ENCODE assay signal across 9 cellular contexts in the genomic region with DNA sequence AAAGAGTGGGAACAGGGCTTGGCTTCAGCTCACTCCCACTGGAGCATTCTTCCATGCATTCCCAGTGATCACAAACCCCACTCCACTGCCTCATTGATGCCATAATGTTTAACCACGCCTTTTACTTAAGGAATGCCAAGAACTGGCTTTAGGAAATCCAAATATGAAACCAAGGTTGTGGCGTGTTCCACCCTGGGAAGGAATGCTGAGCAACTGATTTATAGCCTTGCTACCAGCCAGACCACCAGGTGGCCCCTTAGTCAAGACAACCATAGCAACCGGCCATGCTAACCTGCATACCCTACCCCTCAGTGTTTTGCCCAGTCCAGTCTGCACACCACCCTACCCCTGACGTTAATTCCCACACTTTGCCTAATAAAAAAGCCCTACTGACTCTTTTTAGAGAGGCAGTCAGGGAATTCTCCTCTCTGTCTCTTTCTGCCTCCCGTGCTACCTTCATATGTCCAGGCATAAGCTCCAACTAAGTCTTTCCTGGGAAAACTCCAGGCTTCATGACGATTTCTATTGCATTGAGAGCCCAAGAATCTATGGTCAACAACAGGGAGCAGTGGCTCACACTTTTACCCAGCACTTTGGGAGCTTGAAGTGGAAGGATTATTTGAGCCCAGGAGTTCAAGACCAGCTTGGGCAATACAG. TPM values are rescaled to one million over a fixed set of nuclear protein-coding genes. Genes with fewer than 3 reads are reported as not detected.
DNase-seq lines count a peak whose midpoint lies in the region; ATAC-seq, FAIRE-seq and TF ChIP-seq lines count a peak whose summit lies in the region.
"Had no signal": no experiment of that assay in that cellular context is flagged by ENCODE, and none has a peak within 500 bp of the region (broad histone marks: within the 10 kb centered on the region; RNA-seq: fewer than 3 reads in every experiment).

No MANE protein-coding gene starts in this region.

- H4K20me1 ChIP-seq in K562 (replicated peaks; ENCODE audit: control insufficient read depth, insufficient read depth, low read length), result no peaks in the 10 kb centered on the region

- ATAC-seq in K562, result peak; percentile 77
- peak; percentile 68 for ATAC-seq in left colon
- ATAC-seq in GM19395 (IDR thresholded peaks at IDR 0.05; ENCODE audit: unreplicated experiment), result no peak
- no peak for ATAC-seq in activated T-helper 17 cell treated with anti-CD3 and anti-CD28 coated beads, Interleukin-2, amount 50 U/mL, for 72 hours (replicated peaks)
- no peak for ATAC-seq in GM21529 (IDR thresholded peaks at IDR 0.05; ENCODE audit: unreplicated experiment)

- no peak for TF ChIP-seq POLR2A in K562 (conservative IDR thresholded peaks at IDR 0.05)

- TF ChIP-seq EP300 in K562 (IDR thresholded peaks at IDR 0.05; ENCODE audit: low read length), result no peak

- H3K79me2 ChIP-seq in K562 (ENCODE audit: control insufficient read depth, insufficient read depth, low read length), result no peaks in the 10 kb centered on the region

- no peak overlapping the region for H3K4me3 ChIP-seq in K562
- no peak overlapping the region for H3K4me3 ChIP-seq in CD4-positive, alpha-beta memory T cell (ENCODE audit: low read length in 2 of 2)
- H3K4me3 ChIP-seq: SK-N-MC had no signal

- H3K27ac ChIP-seq in K562 (ENCODE audit: extremely low read depth, low read depth, low read length), result no peak overlapping the region; the same call in 2 of the 3 replicates
- H3K27ac ChIP-seq in CD4-positive, alpha-beta memory T cell (ENCODE audit: low read depth, low read length), result no peak overlapping the region
- H3K27ac ChIP-seq: SK-N-MC had no signal

- CTCF ChIA-PET in K562 (lab: Yijun Ruan, JAX; ENCODE audit: low intra/inter-chr PET ratio), result interaction anchor here (1.2 kb wide), 1 partner anchor 373 kb away, joined by 5 read pairs; no protein-coding TSS in a partner anchor
- CTCF ChIA-PET in CD4-positive, alpha-beta memory T cell (lab: Charles Lee; ENCODE audit: partially characterized antibody), result interaction anchor here (0.8 to 3.9 kb wide), 6 partner anchors 17 to 379 kb away, joined by 3 to 16 read pairs (median 6); no protein-coding TSS in a partner anchor

- no peak overlapping the region for H3K4me2 ChIP-seq in K562 (ENCODE audit: insufficient read depth, low read length)

- intact Hi-C loops in K562 (cut with micrococcal nuclease) (no loop called here), left colon (cut with DNase I, micrococcal nuclease) (loop anchor here in 1 of 2 donors (10.0 kb wide), 1 partner anchor 108 kb away; no protein-coding TSS in a partner anchor)
- intact Hi-C loops in CD4-positive, alpha-beta memory T cell (cut with micrococcal nuclease), result no loop called here

- no peaks in the 10 kb centered on the region for H3K9me1 ChIP-seq in K562 (ENCODE audit: control insufficient read depth, insufficient read depth, low read length)

- H3K9me3 Mint-ChIP-seq in CD4-positive, alpha-beta memory T cell, result no peaks in the 10 kb centered on the region
- H3K9me3 Mint-ChIP-seq in activated T-helper 17 cell treated with anti-CD3 and anti-CD28 coated beads, Interleukin-2, amount 50 U/mL, for 72 hours, result no peaks in the 10 kb centered on the region

- peaks cover 0 to 6% of the 10 kb centered on the region in 2 experiments; a peak in 4 of 5 replicates for H3K4me1 ChIP-seq in K562 (replicated peaks in 1 of 2; ENCODE audit: control insufficient read depth in 2 of 2, insufficient read depth in 2 of 2, low read length in 2 of 2)
- peaks cover 1% of the 10 kb centered on the region for H3K4me1 ChIP-seq in CD4-positive, alpha-beta memory T cell (ENCODE audit: insufficient read depth, low read length)

- in situ Hi-C loops in ACHN (cut with HindIII; ENCODE audit: low pct_ligation_motif_present, low pct_unique_long_range_greater_than_20kb, low sequenced_read_pairs), result no loop called here
- in situ Hi-C loops in K562 (cut with MboI), result no loop called here

- H3K9ac ChIP-seq in K562 (ENCODE audit: insufficient read depth in 1 of 2, low read depth in 2 of 2, low read length in 2 of 2), result no peak overlapping the region

- 10% methylated on average over 6 of the region's 6 CpGs for WGBS in K562 (ENCODE audit: insufficient coverage, low coverage, missing lambda C conversion rate)

- peak; percentile 67 for FAIRE-seq in K562 (lab: Jason Lieb, UNC)

- no peak overlapping the region for H3K4me3 Mint-ChIP-seq in CD4-positive, alpha-beta memory T cell
- no peak overlapping the region for H3K4me3 Mint-ChIP-seq in activated T-helper 17 cell treated with anti-CD3 and anti-CD28 coated beads, Interleukin-2, amount 50 U/mL, for 72 hours

- no peaks in the 10 kb centered on the region for H3K36me3 ChIP-seq in K562 (ENCODE audit: control insufficient read depth, insufficient read depth, low read length)
- H3K36me3 ChIP-seq in CD4-positive, alpha-beta memory T cell (ENCODE audit: insufficient read depth, low read length), result no peaks in the 10 kb centered on the region

- no peaks in the 10 kb centered on the region for H3K36me3 Mint-ChIP-seq in CD4-positive, alpha-beta memory T cell
- H3K36me3 Mint-ChIP-seq in activated T-helper 17 cell treated with anti-CD3 and anti-CD28 coated beads, Interleukin-2, amount 50 U/mL, for 72 hours (ENCODE audit: low read depth), result no peaks in the 10 kb centered on the region

- H2AFZ ChIP-seq in K562 (ENCODE audit: low read depth, low read length), result peak overlapping the region; percentile 59

- TF ChIP-seq CTCF in K562 (IDR thresholded peaks at IDR 0.05 in 2 of 3, conservative IDR thresholded peaks at IDR 0.05 in 1 of 3; ENCODE audit: insufficient read depth in 2 of 3, low read depth in 1 of 3, low read length in 3 of 3), result peak; percentile 32 to 39 (median 37); a peak in 5 of 6 replicates

- H3K9me3 ChIP-seq in K562 (replicated peaks; ENCODE audit: control insufficient read depth, insufficient read depth, low read depth, low read length), result no peaks in the 10 kb centered on the region
- H3K9me3 ChIP-seq in CD4-positive, alpha-beta memory T cell (ENCODE audit: control insufficient read depth in 1 of 2, low read length in 2 of 2), result no peaks in the 10 kb centered on the region

- no peaks in the 10 kb centered on the region for H3K27me3 Mint-ChIP-seq in CD4-positive, alpha-beta memory T cell
- H3K27me3 Mint-ChIP-seq in activated T-helper 17 cell treated with anti-CD3 and anti-CD28 coated beads, Interleukin-2, amount 50 U/mL, for 72 hours, result no peaks in the 10 kb centered on the region

- peak; percentile 40 for DNase-seq in ACHN
- DNase-seq in HS-27A (ENCODE audit: low read depth), result peak; percentile 23
- peak in 2 of 4 experiments; percentile 10 to 19 for DNase-seq in K562 (ENCODE audit: extremely low read depth in 1 of 4, low spot score in 3 of 4)
- no peak for DNase-seq in left colon
- no peak for DNase-seq in CD4-positive, alpha-beta memory T cell

- TF ChIP-seq RAD21 in K562 (CRISPR knock-in tag; conservative IDR thresholded peaks at IDR 0.05 in 1 of 2, IDR thresholded peaks at IDR 0.05 in 1 of 2), result peak in 1 of 2 experiments; percentile 45; a peak in 2 of 4 replicates

- H3K27ac Mint-ChIP-seq in CD4-positive, alpha-beta memory T cell, result no peak overlapping the region
- H3K27ac Mint-ChIP-seq in activated T-helper 17 cell treated with anti-CD3 and anti-CD28 coated beads, Interleukin-2, amount 50 U/mL, for 72 hours, result no peak overlapping the region

- H3K4me1 Mint-ChIP-seq in CD4-positive, alpha-beta memory T cell, result peaks cover 1 to 5% (median 3%) of the 10 kb centered on the region in 4 donors
- H3K4me1 Mint-ChIP-seq in activated T-helper 17 cell treated with anti-CD3 and anti-CD28 coated beads, Interleukin-2, amount 50 U/mL, for 72 hours, result no peaks in the 10 kb centered on the region

- no peaks in the 10 kb centered on the region for H3K27me3 ChIP-seq in K562 (ENCODE audit: control insufficient read depth in 2 of 2, insufficient read depth in 2 of 2, low read length in 2 of 2)
- no peaks in the 10 kb centered on the region for H3K27me3 ChIP-seq in CD4-positive, alpha-beta memory T cell (ENCODE audit: insufficient read depth, low read length)

- no TSS peak for BruUV-seq in K562 (replicated peaks; lab: Mats Ljungman, UMichigan)

- POLR2A ChIA-PET in K562 (lab: Yijun Ruan, JAX), result no interaction called here
- POLR2A ChIA-PET in CD4-positive, alpha-beta memory T cell (lab: Charles Lee; ENCODE audit: partially characterized antibody), result no interaction called here

TF ChIP-seq in K562, 482 proteins besides CTCF, POLR2A, EP300 and RAD21 (continues in another document):
- TF ChIP-seq YY1 (IDR thresholded peaks at IDR 0.05; ENCODE audit: borderline replicate concordance in 1 of 3, control insufficient read depth in 1 of 3, extremely low read depth in 1 of 3, insufficient read depth in 3 of 3, insufficient read length in 1 of 3, insufficient replicate concordance in 2 of 3, low read depth in 1 of 3, low read length in 2 of 3) (peak in 1 of 3 experiments; percentile 7), FOXP1 (CRISPR knock-in tag; IDR thresholded peaks at IDR 0.05) (no peak), MEIS2 (IDR thresholded peaks at IDR 0.05; ENCODE audit: partially characterized antibody) (peak; percentile 57)

RNA-seq across cellular contexts. Expression of gene PRRC2B, which starts 27.0 kb away (rescaled TPM):
- total RNA-seq in K562 (2011; cell fraction: chromatin; rRNA removed; ENCODE audit: low replicate concordance), result 283 and 387 TPM in 2 replicates
- total RNA-seq in K562 (2011; cell fraction: nucleolus; rRNA removed), result 121 and 133 TPM in 2 replicates
- 150 and 188 TPM in 2 replicates for total RNA-seq in K562 (2011; cell fraction: nucleoplasm; rRNA removed)
- total RNA-seq in K562 (2014; rRNA removed) (30.9 and 31.7 TPM in 2 replicates), K562 (2014; rRNA removed; fragmentation: Illumina TruSeq; extraction: Trizol) (31.7 and 32.1 TPM in 2 replicates), K562 (2015; rRNA removed; fragmentation: Illumina TruSeq; extraction: Trizol) (24.6 and 24.7 TPM in 2 replicates), K562 (2021) (125 and 126 TPM in 2 replicates), left colon (100 to 1,000 TPM; 110 to 114 TPM)
- polyA plus RNA-seq in K562 (2011; rRNA removed) (20.1 and 25.4 TPM in 2 replicates), K562 (2014; fragmentation: Illumina TruSeq; extraction: Trizol) (51.4 and 64.0 TPM in 2 replicates), K562 (2014; fragmentation: Nextera tagmentation; extraction: Ambion mirVana) (under 1 TPM; 0.34 to 0.77 TPM), K562 (2014; rRNA removed) (33.7 and 37.5 TPM in 2 replicates)
- polyA plus RNA-seq in K562 (2011; cell fraction: cytosol; rRNA removed), result 16.5 and 20.1 TPM in 2 replicates
- polyA plus RNA-seq in K562 (2011; cell fraction: nucleus; rRNA removed), result 66.4 and 83.2 TPM in 2 replicates
- 56.0 and 68.0 TPM in 2 replicates for polyA plus RNA-seq in K562 (2012)
- 49.8 and 53.3 TPM in 2 replicates for polyA minus RNA-seq in K562 (2011; rRNA and poly(A)+ RNA removed)
- polyA minus RNA-seq in K562 (2011; cell fraction: cytosol; rRNA and poly(A)+ RNA removed), result 36.5 and 47.7 TPM in 2 replicates
- 26.8 and 39.9 TPM in 2 replicates for polyA minus RNA-seq in K562 (2011; cell fraction: nucleus; rRNA and poly(A)+ RNA removed)
- 100 to 1,000 TPM; 335 to 343 TPM for total RNA-seq in CD4-positive, alpha-beta memory T cell
- polyA plus RNA-seq in CD4-positive, alpha-beta memory T cell, result 10 to 100 TPM in 1 of 2 donors, 1 to 10 TPM in 1; 2.7 to 46.9 TPM
- total RNA-seq in activated T-helper 17 cell treated with anti-CD3 and anti-CD28 coated beads, Interleukin-2, amount 50 U/mL, for 72 hours, result 100 to 1,000 TPM; 136 to 157 TPM

Comparison
In these comparisons a context has a peak if more than half of its experiments do, and no peak if none do; other contexts are left out.
1. DNase-seq: peak in ACHN (single experiment) and HS-27A (single experiment); none in left colon (0 of 2) and CD4-positive, alpha-beta memory T cell (0 of 5).
2. ATAC-seq: peak in K562 (single experiment) and left colon (single experiment); none in GM19395 (single experiment), activated T-helper 17 cell treated with anti-CD3 and anti-CD28 coated beads, Interleukin-2, amount 50 U/mL, for 72 hours (single experiment) and GM21529 (single experiment).